18 cellular contexts compared by ENCODE assay signal in the genomic region with DNA sequence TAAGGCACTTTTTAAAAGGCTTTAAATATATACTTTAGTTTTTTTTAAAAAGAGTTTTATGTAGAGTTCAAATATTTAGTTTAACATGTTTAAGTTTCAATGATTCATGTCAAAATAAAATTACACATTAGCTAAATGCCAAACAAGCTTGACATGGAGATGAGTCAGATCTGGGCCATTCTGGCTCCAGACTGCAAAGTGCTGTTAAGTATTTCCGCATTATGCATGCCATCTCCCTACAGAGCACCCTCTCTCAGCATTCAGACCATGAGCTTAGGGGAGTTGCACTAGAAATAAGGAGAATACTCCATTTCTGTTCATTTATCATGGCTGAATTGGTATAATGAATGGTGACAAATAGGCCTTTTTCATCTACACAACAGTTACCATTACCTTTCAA. TPM values are rescaled to one million over a fixed set of nuclear protein-coding genes. Genes with fewer than 3 reads are reported as not detected.
DNase-seq lines count a peak whose midpoint lies in the region; ATAC-seq and TF ChIP-seq lines count a peak whose summit lies in the region.
"Had no signal": no experiment of that assay in that cellular context is flagged by ENCODE, and none has a peak within 500 bp of the region (broad histone marks: within the 10 kb centered on the region; RNA-seq: fewer than 3 reads in every experiment).

No MANE protein-coding gene starts in this region.

- DNase-seq in A673 (ENCODE audit: low spot score) (peak; percentile 40), astrocyte of the spinal cord (ENCODE audit: low read depth, low spot score) (peak; percentile 56), islet precursor cell (peak; percentile 77), HAP-1 (ENCODE audit: low spot score in 2 of 2) (no peak), coronary artery (ENCODE audit: low spot score) (no peak)
- no peak for DNase-seq in activated naive CD4-positive, alpha-beta T cell (lab: John Stamatoyannopoulos, UW)
- DNase-seq: activated CD4-positive, alpha-beta memory T cell treated with anti-CD3 and anti-CD28 coated beads, Interleukin-2, amount 10 ng/mL, durations not matched to agents 7 days and 5 days; activated naive CD4-positive, alpha-beta T cell treated with Interleukin-2 at 50 U/mL for 16 hours; cerebellar nuclear complex; DND-41; KG1; left ventricle myocardium superior; NCI-H2029 treated with DMSO at 0.1 percent for 48 hours; upper lobe of right lung had no signal

- H3K27me3 ChIP-seq in A673 (replicated peaks; ENCODE audit: insufficient read depth, low read depth, low read length, poor library complexity) (no peaks in the 10 kb centered on the region), HUES6 (ENCODE audit: control insufficient read depth, insufficient read depth, low read length) (no peaks in the 10 kb centered on the region), HAP-1 (ENCODE audit: low read depth) (no peaks in the 10 kb centered on the region)
- H3K27me3 ChIP-seq: neutrophil, upper lobe of right lung had no signal

- H3K4me1 ChIP-seq in A673 (ENCODE audit: insufficient read depth, low read length, poor library complexity, severe bottlenecking) (no peaks in the 10 kb centered on the region), HUES6 (ENCODE audit: control insufficient read depth, insufficient read depth, low read length) (peaks cover 55% of the 10 kb centered on the region), HAP-1 (peaks cover 2% of the 10 kb centered on the region)
- H3K4me1 ChIP-seq: upper lobe of right lung had no signal

- no peak overlapping the region for H3K9ac ChIP-seq in HUES6 (ENCODE audit: low read length)

- H3K36me3 ChIP-seq in A673 (ENCODE audit: insufficient read depth, low read length, poor library complexity, severe bottlenecking) (no peaks in the 10 kb centered on the region), HUES6 (ENCODE audit: control insufficient read depth, insufficient read depth, low read length) (no peaks in the 10 kb centered on the region), HAP-1 (replicated peaks) (no peaks in the 10 kb centered on the region)
- H3K36me3 ChIP-seq: neutrophil, upper lobe of right lung had no signal

- no peak overlapping the region for H3K4me3 ChIP-seq in A673 (ENCODE audit: low read depth, low read length, poor library complexity, severe bottlenecking)
- peak overlapping the region; percentile 0; the same call in 1 of the 2 replicates for H3K4me3 ChIP-seq in HUES6 (ENCODE audit: low read depth, low read length)
- no peak overlapping the region for H3K4me3 ChIP-seq in astrocyte of the spinal cord (ENCODE audit: low read depth, low read length)
- no peak overlapping the region for H3K4me3 ChIP-seq in HAP-1
- no peak overlapping the region for H3K4me3 ChIP-seq in coronary artery
- H3K4me3 ChIP-seq: upper lobe of right lung had no signal

- no peak overlapping the region for H3K27ac ChIP-seq in A673 (ENCODE audit: low read depth, low read length, poor library complexity, severe bottlenecking)
- H3K27ac ChIP-seq in HUES6 (ENCODE audit: low read depth, low read length): peak overlapping the region; percentile 75
- H3K27ac ChIP-seq in coronary artery: no peak overlapping the region
- H3K27ac ChIP-seq: neutrophil, upper lobe of right lung had no signal

- no TSS peak for BruUV-seq in A673 (replicated peaks; lab: Mats Ljungman, UMichigan)

- CTCF ChIA-PET in A673 (lab: Charles Lee): no interaction called here

- in situ Hi-C loops in astrocyte of the spinal cord (cut with HindIII; ENCODE audit: low sequenced_read_pairs): no loop called here
- in situ Hi-C loops in HAP-1 (cut with MboI; ENCODE audit: low sequenced_read_pairs): no loop called here

- no peak for ATAC-seq in HG02623 (IDR thresholded peaks at IDR 0.05; ENCODE audit: unreplicated experiment)
- ATAC-seq: left ventricle myocardium superior, upper lobe of right lung had no signal

- H3K9me3 ChIP-seq in A673 (ENCODE audit: low read depth, low read length, poor library complexity, severe bottlenecking): no peaks in the 10 kb centered on the region
- H3K9me3 ChIP-seq in HUES6 (ENCODE audit: control insufficient read depth, insufficient read depth, low read depth, low read length): no peaks in the 10 kb centered on the region
- no peaks in the 10 kb centered on the region for H3K9me3 ChIP-seq in HAP-1
- H3K9me3 ChIP-seq: neutrophil, upper lobe of right lung had no signal

- TF ChIP-seq CTCF in A673 (conservative IDR thresholded peaks at IDR 0.05; ENCODE audit: low read depth, low read length) (no peak), astrocyte of the spinal cord (IDR thresholded peaks at IDR 0.05; ENCODE audit: low read depth, low read length) (no peak), coronary artery (IDR thresholded peaks at IDR 0.05) (no peak)

- intact Hi-C loops in A673 (cut with micrococcal nuclease; ENCODE audit: unreplicated experiment): no loop called here

- POLR2A ChIA-PET in A673 (lab: Charles Lee; ENCODE audit: low non-redundant PET): no interaction called here

RNA-seq across cellular contexts. Expression of a gene that starts 21.5 kb away (rescaled TPM):
- total RNA-seq in A673 (2021): not detected in 2 replicates
- total RNA-seq: activated CD4-positive, alpha-beta memory T cell treated with anti-CD3 and anti-CD28 coated beads, Interleukin-2, amount 10 ng/mL, durations not matched to agents 7 days and 5 days; left ventricle myocardium superior; T-helper 1 cell treated with Interleukin-12 subunit alpha and Interleukin-12 subunit beta and Interleukin-4 antibody, amounts not matched to agents 30 ng/mL and 1 ng/mL, for 36 hours; upper lobe of right lung had no signal

Comparison
In these comparisons a context has a peak if more than half of its experiments do, and no peak if none do; other contexts are left out.
1. DNase-seq: peak in A673 (single experiment), astrocyte of the spinal cord (single experiment) and islet precursor cell (single experiment); none in HAP-1 (0 of 2), coronary artery (single experiment) and activated naive CD4-positive, alpha-beta T cell (0 of 4).